Comparison of ENCODE assay signal across 18 cellular contexts in the genomic region with DNA sequence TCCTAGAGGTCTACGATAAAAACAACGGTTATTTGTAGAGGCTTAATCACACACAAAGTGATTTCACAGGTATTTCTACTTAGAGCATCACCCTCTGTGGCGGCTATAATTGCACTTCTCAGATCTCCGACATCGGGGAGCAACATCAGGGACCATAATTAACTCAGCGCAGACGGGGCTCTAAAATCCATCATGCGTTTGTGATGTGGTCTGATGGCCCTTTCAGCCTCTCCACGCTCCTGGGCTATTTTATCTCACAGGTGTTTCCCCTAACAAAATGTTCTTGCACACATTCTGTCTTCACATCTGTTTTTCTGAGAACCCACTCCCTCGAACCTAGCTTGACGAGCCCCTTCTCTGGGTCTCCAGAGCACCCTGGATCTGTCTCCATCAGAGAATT.
DNase-seq lines count a peak whose midpoint lies in the region; ATAC-seq, FAIRE-seq and TF ChIP-seq lines count a peak whose summit lies in the region.
"Had no signal": no experiment of that assay in that cellular context is flagged by ENCODE, and none has a peak within 500 bp of the region (broad histone marks: within the 10 kb centered on the region; RNA-seq: fewer than 3 reads in every experiment).

No MANE protein-coding gene starts in this region.

- peak overlapping the region; percentile 85 for H3K27ac Mint-ChIP-seq in MCF 10A (ENCODE audit: low read depth, unreplicated experiment)
- peak overlapping the region; percentile 78 for H3K27ac Mint-ChIP-seq in stimulated activated naive B cell treated with anti-CD40 and anti-IgM and Interleukin-4, amounts not matched to agents 10 μg/mL and 1 μg/mL and 100 μg/mL, for 72 hours
- H3K27ac Mint-ChIP-seq: CD4-positive, CD25-positive, alpha-beta regulatory T cell had no signal

- DNase-seq in MCF 10A (ENCODE audit: unreplicated experiment) = no peak
- no peak for DNase-seq in breast epithelium (ENCODE audit: low spot score in 2 of 2)
- no peak for DNase-seq in RWPE2 (ENCODE audit: low spot score)
- DNase-seq in foreskin keratinocyte = no peak
- DNase-seq in stimulated activated naive B cell treated with anti-CD40 and anti-IgM and Interleukin-4, amounts not matched to agents 10 μg/mL and 1 μg/mL and 100 μg/mL, for 72 hours = peak; percentile 49
- no peak for DNase-seq in DMS153 treated with DMSO at 0.1 percent for 48 hours (lab: John Stamatoyannopoulos, UW; ENCODE audit: unreplicated experiment)
- DNase-seq in SW 1271 (lab: John Stamatoyannopoulos, UW) = no peak
- DNase-seq in GM12892 (ENCODE audit: insufficient read length) = no peak
- DNase-seq: CD4-positive, CD25-positive, alpha-beta regulatory T cell; DMS79 treated with DMSO at 0.1 percent for 48 hours; Kasumi-1; MG63; NCI-H1436; NCI-H187 treated with DMSO at 0.1 percent for 48 hours; NCI-H2107; NCI-H774; Right ventricle myocardium superior had no signal

- H3K36me3 ChIP-seq in breast epithelium (no peaks in the 10 kb centered on the region), RWPE2 (ENCODE audit: low read depth) (no peaks in the 10 kb centered on the region)
- H3K36me3 ChIP-seq: MG63 had no signal

- CTCF ChIA-PET in MCF 10A (lab: Yijun Ruan, JAX) = interaction anchor here (0.5 to 9.3 kb wide), 12 partner anchors 13 to 567 kb away, joined by 3 to 104 read pairs (median 4); a partner anchor contains a TSS

- BruUV-seq in MCF 10A (replicated peaks; lab: Mats Ljungman, UMichigan) = no TSS peak

- FAIRE-seq in GM12892 (lab: Jason Lieb, UNC) = no peak
- FAIRE-seq: GM19239 had no signal

- no peaks in the 10 kb centered on the region for H3K36me3 Mint-ChIP-seq in MCF 10A (ENCODE audit: insufficient read depth, unreplicated experiment)
- H3K36me3 Mint-ChIP-seq in stimulated activated naive B cell treated with anti-CD40 and anti-IgM and Interleukin-4, amounts not matched to agents 10 μg/mL and 1 μg/mL and 100 μg/mL, for 72 hours = peaks cover 0 to 5% of the 10 kb centered on the region in 2 donors
- H3K36me3 Mint-ChIP-seq: CD4-positive, CD25-positive, alpha-beta regulatory T cell had no signal

- H3K4me1 ChIP-seq in breast epithelium (no peaks in the 10 kb centered on the region), RWPE2 (ENCODE audit: insufficient read depth, poor library complexity, severe bottlenecking) (peaks cover 26% of the 10 kb centered on the region), foreskin keratinocyte (peaks cover 17% of the 10 kb centered on the region)

- peaks cover 73% of the 10 kb centered on the region for H3K4me1 Mint-ChIP-seq in MCF 10A (ENCODE audit: insufficient read depth, unreplicated experiment)
- H3K4me1 Mint-ChIP-seq in stimulated activated naive B cell treated with anti-CD40 and anti-IgM and Interleukin-4, amounts not matched to agents 10 μg/mL and 1 μg/mL and 100 μg/mL, for 72 hours = peaks cover 28 to 39% of the 10 kb centered on the region in 2 donors
- H3K4me1 Mint-ChIP-seq: CD4-positive, CD25-positive, alpha-beta regulatory T cell had no signal

- H3K27me3 ChIP-seq in breast epithelium (no peaks in the 10 kb centered on the region), RWPE2 (ENCODE audit: insufficient read depth, poor library complexity, severe bottlenecking) (no peaks in the 10 kb centered on the region), foreskin keratinocyte (no peaks in the 10 kb centered on the region)
- H3K27me3 ChIP-seq: MG63 had no signal

- no peak for TF ChIP-seq CTCF in MCF 10A (IDR thresholded peaks at IDR 0.05; ENCODE audit: unreplicated experiment)
- TF ChIP-seq CTCF in breast epithelium (IDR thresholded peaks at IDR 0.05) = no peak
- no peak for TF ChIP-seq CTCF in RWPE2 (IDR thresholded peaks at IDR 0.05; ENCODE audit: poor library complexity, severe bottlenecking)
- no peak for TF ChIP-seq CTCF in foreskin keratinocyte (conservative IDR thresholded peaks at IDR 0.05)

- H3K4me3 Mint-ChIP-seq in MCF 10A (ENCODE audit: unreplicated experiment) = no peak overlapping the region
- peak overlapping the region; percentile 26 to 55 for H3K4me3 Mint-ChIP-seq in stimulated activated naive B cell treated with anti-CD40 and anti-IgM and Interleukin-4, amounts not matched to agents 10 μg/mL and 1 μg/mL and 100 μg/mL, for 72 hours
- H3K4me3 Mint-ChIP-seq: CD4-positive, CD25-positive, alpha-beta regulatory T cell had no signal

- ATAC-seq in RWPE2 (ENCODE audit: low read depth) (no peak), foreskin keratinocyte (no peak)
- peak; percentile 96 for ATAC-seq in stimulated activated naive B cell treated with anti-CD40 and anti-IgM and Interleukin-4, amounts not matched to agents 10 μg/mL and 1 μg/mL and 100 μg/mL, for 72 hours (replicated peaks)

- POLR2A ChIA-PET in MCF 10A (lab: Yijun Ruan, JAX) = interaction anchor here (0.7 to 4.9 kb wide), 15 partner anchors 9 to 573 kb away, joined by 3 to 105 read pairs (median 5); a partner anchor contains a TSS

- intact Hi-C loops in MCF 10A (cut with micrococcal nuclease) (loop anchor here (5.0 kb wide), 2 partner anchors 86 to 109 kb away; no protein-coding TSS in a partner anchor), breast epithelium (cut with DNase I; ENCODE audit: low total_unique reads) (no loop called here)

- H3K27ac ChIP-seq in breast epithelium (no peak overlapping the region), RWPE2 (ENCODE audit: poor library complexity, severe bottlenecking) (peak overlapping the region; percentile 66), foreskin keratinocyte (peak overlapping the region; percentile 56)

- H3K9me3 ChIP-seq in breast epithelium (no peaks in the 10 kb centered on the region), RWPE2 (ENCODE audit: severe bottlenecking) (no peaks in the 10 kb centered on the region)
- H3K9me3 ChIP-seq: MG63 had no signal

- H3K9me3 Mint-ChIP-seq in MCF 10A (ENCODE audit: unreplicated experiment) = peaks cover 10% of the 10 kb centered on the region
- peaks cover 0 to 1% of the 10 kb centered on the region in 2 donors for H3K9me3 Mint-ChIP-seq in stimulated activated naive B cell treated with anti-CD40 and anti-IgM and Interleukin-4, amounts not matched to agents 10 μg/mL and 1 μg/mL and 100 μg/mL, for 72 hours
- H3K9me3 Mint-ChIP-seq: CD4-positive, CD25-positive, alpha-beta regulatory T cell had no signal

- TF ChIP-seq POLR2A in breast epithelium (IDR thresholded peaks at IDR 0.05) = no peak
- no peak for TF ChIP-seq POLR2A in GM12892 (IDR thresholded peaks at IDR 0.05; ENCODE audit: low read depth, low read length)

- H3K4me3 ChIP-seq in breast epithelium (no peak overlapping the region), RWPE2 (ENCODE audit: severe bottlenecking) (no peak overlapping the region)
- H3K4me3 ChIP-seq: MG63 had no signal

- no peaks in the 10 kb centered on the region for H3K27me3 Mint-ChIP-seq in MCF 10A (ENCODE audit: insufficient read depth, unreplicated experiment)
- peaks cover 4 to 7% of the 10 kb centered on the region in 2 donors for H3K27me3 Mint-ChIP-seq in stimulated activated naive B cell treated with anti-CD40 and anti-IgM and Interleukin-4, amounts not matched to agents 10 μg/mL and 1 μg/mL and 100 μg/mL, for 72 hours

Comparison
In these comparisons a context has a peak if more than half of its experiments do, and no peak if none do; other contexts are left out.
1. H3K27ac ChIP-seq: peak in RWPE2 (single experiment) and foreskin keratinocyte (single experiment); none in breast epithelium (0 of 2).
2. ATAC-seq: peak in stimulated activated naive B cell treated with anti-CD40 and anti-IgM and Interleukin-4, amounts not matched to agents 10 μg/mL and 1 μg/mL and 100 μg/mL, for 72 hours (2 of 2); none in RWPE2 (single experiment) and foreskin keratinocyte (single experiment).